Comparison of ENCODE assay signal across 15 cellular contexts in genomic region chr3:69647710-69648109, GRCh38.
"Had no signal": no experiment of that assay in that cellular context is flagged by ENCODE, and none has a peak within 500 bp of the region (broad histone marks: within the 10 kb centered on the region; RNA-seq: fewer than 3 reads in every experiment).

No MANE protein-coding gene starts in this region.

- H3K27me3 ChIP-seq: esophagus squamous epithelium, left lung, right atrium auricular region, vagina had no signal

- H3K36me3 ChIP-seq: esophagus squamous epithelium, left lung, right atrium auricular region, vagina had no signal

- H3K27me3 Mint-ChIP-seq: activated B cell treated with CpG ODN at 0.5 μM for 24 hours; activated CD4-positive, alpha-beta T cell treated with anti-CD3 and anti-CD28 coated beads, Interleukin-2, amount 10 ng/mL, durations not matched to agents 7 days and 5 days; natural killer cell treated with Interleukin-12 subunit alpha and Interleukin-12 subunit beta and Interleukin-15 and Interleukin-18, amount 100 ng/mL, for 72 hours had no signal

- H3K4me3 ChIP-seq: esophagus squamous epithelium, left lung, right atrium auricular region, vagina had no signal

- H3K36me3 Mint-ChIP-seq: activated naive CD4-positive, alpha-beta T cell treated with anti-CD3 and anti-CD28 coated beads, Interleukin-2, amount 50 U/mL, for 24 hours; memory B cell; natural killer cell treated with Interleukin-12 subunit alpha and Interleukin-12 subunit beta and Interleukin-15 and Interleukin-18, amount 100 ng/mL, for 72 hours had no signal

- ATAC-seq: left lung; natural killer cell treated with Interleukin-12 subunit alpha and Interleukin-12 subunit beta and Interleukin-15 and Interleukin-18, amount 100 ng/mL, for 72 hours had no signal

- H3K27ac ChIP-seq: esophagus squamous epithelium, left lung, right atrium auricular region, vagina had no signal

- H3K27ac Mint-ChIP-seq: activated B cell treated with CpG ODN at 0.5 μM for 24 hours; activated CD4-positive, alpha-beta T cell treated with anti-CD3 and anti-CD28 coated beads, Interleukin-2, amount 10 ng/mL, durations not matched to agents 7 days and 5 days; activated naive CD4-positive, alpha-beta T cell treated with anti-CD3 and anti-CD28 coated beads, Interleukin-2, amount 50 U/mL, for 24 hours; activated T-helper 2 cell treated with anti-CD3 and anti-CD28 coated beads, Interferon-gamma antibody, Interleukin-2, Interleukin-4, amounts not matched to agents 10 μg/mL and 5 μg/mL and 100 μg/mL, durations not matched to agents 14 hours and 24 hours and 36 hours; memory B cell; natural killer cell treated with Interleukin-12 subunit alpha and Interleukin-12 subunit beta and Interleukin-15 and Interleukin-18, amount 100 ng/mL, for 72 hours had no signal

- H3K4me3 Mint-ChIP-seq: activated B cell treated with CpG ODN at 0.5 μM for 24 hours; activated CD4-positive, alpha-beta T cell treated with anti-CD3 and anti-CD28 coated beads, Interleukin-2, amount 10 ng/mL, durations not matched to agents 7 days and 5 days; activated naive CD4-positive, alpha-beta T cell treated with anti-CD3 and anti-CD28 coated beads, Interleukin-2, amount 50 U/mL, for 24 hours; memory B cell; natural killer cell treated with Interleukin-12 subunit alpha and Interleukin-12 subunit beta and Interleukin-15 and Interleukin-18, amount 100 ng/mL, for 72 hours had no signal

- H3K9me3 ChIP-seq: esophagus squamous epithelium, left lung, right atrium auricular region, vagina had no signal

- H3K9me3 Mint-ChIP-seq: activated CD4-positive, alpha-beta T cell treated with anti-CD3 and anti-CD28 coated beads, Interleukin-2, amount 10 ng/mL, durations not matched to agents 7 days and 5 days; activated T-helper 2 cell treated with anti-CD3 and anti-CD28 coated beads, Interferon-gamma antibody, Interleukin-2, Interleukin-4, amounts not matched to agents 10 μg/mL and 5 μg/mL and 100 μg/mL, durations not matched to agents 14 hours and 24 hours and 36 hours; memory B cell; natural killer cell treated with Interleukin-12 subunit alpha and Interleukin-12 subunit beta and Interleukin-15 and Interleukin-18, amount 100 ng/mL, for 72 hours had no signal

- H3K4me1 Mint-ChIP-seq: activated B cell treated with CpG ODN at 0.5 μM for 24 hours; activated CD4-positive, alpha-beta T cell treated with anti-CD3 and anti-CD28 coated beads, Interleukin-2, amount 10 ng/mL, durations not matched to agents 7 days and 5 days; activated naive CD4-positive, alpha-beta T cell treated with anti-CD3 and anti-CD28 coated beads, Interleukin-2, amount 50 U/mL, for 24 hours; memory B cell had no signal

- DNase-seq: activated B cell treated with CpG ODN at 0.5 μM for 24 hours; activated CD4-positive, alpha-beta T cell treated with anti-CD3 and anti-CD28 coated beads, Interleukin-2, amount 10 ng/mL, durations not matched to agents 7 days and 5 days; amygdala; esophagus squamous epithelium; foreskin melanocyte; head of caudate nucleus; left lung; nucleus accumbens; small intestine had no signal
